In genomic region chr22:25722223-25723015, GRCh38 we compare ENCODE assay signal across 1 cellular context.
TF ChIP-seq lines count a peak whose summit lies in the region.

No MANE protein-coding gene starts in this region.

TF ChIP-seq in GM12878, 131 proteins besides CTCF, POLR2A, EP300 and RAD21 (continued from another document):
- TF ChIP-seq, protein P1, sequence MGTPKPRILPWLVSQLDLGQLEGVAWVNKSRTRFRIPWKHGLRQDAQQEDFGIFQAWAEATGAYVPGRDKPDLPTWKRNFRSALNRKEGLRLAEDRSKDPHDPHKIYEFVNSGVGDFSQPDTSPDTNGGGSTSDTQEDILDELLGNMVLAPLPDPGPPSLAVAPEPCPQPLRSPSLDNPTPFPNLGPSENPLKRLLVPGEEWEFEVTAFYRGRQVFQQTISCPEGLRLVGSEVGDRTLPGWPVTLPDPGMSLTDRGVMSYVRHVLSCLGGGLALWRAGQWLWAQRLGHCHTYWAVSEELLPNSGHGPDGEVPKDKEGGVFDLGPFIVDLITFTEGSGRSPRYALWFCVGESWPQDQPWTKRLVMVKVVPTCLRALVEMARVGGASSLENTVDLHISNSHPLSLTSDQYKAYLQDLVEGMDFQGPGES (IDR thresholded peaks at IDR 0.05): no peak
- TF ChIP-seq RFX5 (IDR thresholded peaks at IDR 0.05; ENCODE audit: low read depth, low read length): no peak
- TF ChIP-seq YY1 (IDR thresholded peaks at IDR 0.05; ENCODE audit: low read depth, low read length): no peak
- no peak for TF ChIP-seq NFIC (IDR thresholded peaks at IDR 0.05; ENCODE audit: low read depth, low read length)
- no peak for TF ChIP-seq JUNB (IDR thresholded peaks at IDR 0.05)
- TF ChIP-seq DPF2 (IDR thresholded peaks at IDR 0.05): no peak
- TF ChIP-seq NBN (IDR thresholded peaks at IDR 0.05): no peak
- TF ChIP-seq IKZF1 (conservative IDR thresholded peaks at IDR 0.05): no peak
- TF ChIP-seq CBX3 (IDR thresholded peaks at IDR 0.05; ENCODE audit: borderline replicate concordance, low read depth): no peak
- TF ChIP-seq ZNF592 (IDR thresholded peaks at IDR 0.05): no peak
- TF ChIP-seq SUZ12 (IDR thresholded peaks at IDR 0.05; ENCODE audit: unreplicated experiment): no peak
- no peak for TF ChIP-seq SREBF1 (IDR thresholded peaks at IDR 0.05; ENCODE audit: low read length)
- no peak for TF ChIP-seq YBX1 (IDR thresholded peaks at IDR 0.05)
